9 cellular contexts compared by ENCODE assay signal in genomic region chr19:7928334-7928706, GRCh38. TPM values are rescaled to one million over a fixed set of nuclear protein-coding genes. Genes with fewer than 3 reads are reported as not detected.
A peak's percentile ranks its signal among the peaks of the same experiment; 100 is the strongest.
DNase-seq lines count a peak whose midpoint lies in the region; ATAC-seq and TF ChIP-seq lines count a peak whose summit lies in the region.
"Had no signal": no experiment of that assay in that cellular context is flagged by ENCODE, and none has a peak within 500 bp of the region (broad histone marks: within the 10 kb centered on the region; RNA-seq: fewer than 3 reads in every experiment).

No MANE protein-coding gene starts in this region.

- H3K4me3 ChIP-seq in heart right ventricle = no peak overlapping the region

- TF ChIP-seq CTCF in VCaP (conservative IDR thresholded peaks at IDR 0.05) = no peak
- no peak for TF ChIP-seq CTCF in heart right ventricle (IDR thresholded peaks at IDR 0.05)

- DNase-seq in heart right ventricle (no peak), DMS153 (lab: John Stamatoyannopoulos, UW) (no peak)
- DNase-seq in activated CD8-positive, alpha-beta memory T cell treated with anti-CD3 and anti-CD28 coated beads, Interleukin-2, amount 50 U/mL, for 4 hours = no peak
- DNase-seq: activated CD4-positive, alpha-beta T cell treated with anti-CD3 and anti-CD28 coated beads, Interleukin-2, amount 50 U/mL, for 1 hour; cortex of kidney; midbrain had no signal

- peaks cover 9 to 53% (median 32%) of the 10 kb centered on the region in 9 donors for H3K4me1 ChIP-seq in heart right ventricle

- H3K9me3 ChIP-seq in heart right ventricle = no peaks in the 10 kb centered on the region

- peaks cover 12 to 41% (median 32%) of the 10 kb centered on the region in 9 donors for H3K36me3 ChIP-seq in heart right ventricle

- peak in 4 of 8 donors; percentile 27 to 41 (median 40) for ATAC-seq in heart right ventricle
- ATAC-seq in HG03039 (IDR thresholded peaks at IDR 0.05; ENCODE audit: unreplicated experiment) = no peak

- 49 to 53% methylated on average over 9 of the region's 9 CpGs for WGBS in heart right ventricle, 2 donors

- peaks cover 0 to 8% (median 0%) of the 10 kb centered on the region in 7 donors for H3K27me3 ChIP-seq in heart right ventricle

- intact Hi-C loops in heart right ventricle (cut with DNase I) = loop anchor here in 4 of 10 donors (5.0 to 10.0 kb wide), 2 partner anchors 74 to 76 kb away; no protein-coding TSS in a partner anchor

- peak overlapping the region; percentile 11; the same call in 1 of the 2 replicates for H3K27ac ChIP-seq in VCaP
- H3K27ac ChIP-seq in heart right ventricle = peak overlapping the region in 9 of 10 donors; percentile 8 to 69 (median 56)
- H3K27ac ChIP-seq in temporal lobe (ENCODE audit: low read depth, low read length) = peak overlapping the region; percentile 71

RNA-seq across cellular contexts. Expression of gene CTXN1, which starts 2.4 kb away (rescaled TPM):
- total RNA-seq in heart right ventricle (under 1 TPM in 6 of 10 donors, not detected in 4; 0.18 to 0.44 (median 0.24) TPM), temporal lobe (36.6 TPM)
- polyA plus RNA-seq in heart right ventricle = under 1 TPM in 1 of 2 donors, not detected in 1; 0.74 TPM

RNA-seq across cellular contexts. Expression of gene SNAPC2, which starts 8.2 kb away (rescaled TPM):
- total RNA-seq in heart right ventricle (10 to 100 TPM in 3 of 10 donors, 1 to 10 TPM in 7; 5.7 to 12.9 (median 9.5) TPM), temporal lobe (5.9 TPM)
- 10 to 100 TPM in 1 of 2 donors, 1 to 10 TPM in 1; 7.3 to 26.1 TPM for polyA plus RNA-seq in heart right ventricle

RNA-seq across cellular contexts. Expression of gene TGFBR3L, which starts 13.7 kb away (rescaled TPM):
- total RNA-seq in heart right ventricle (10 to 100 TPM in 2 of 10 donors, 1 to 10 TPM in 8; 1.1 to 11.6 (median 4.7) TPM), temporal lobe (0.74 TPM)
- polyA plus RNA-seq in heart right ventricle = 1 to 10 TPM; 1.9 to 2.3 TPM

RNA-seq across cellular contexts. Expression of gene TIMM44, which starts 15.1 kb away (rescaled TPM):
- total RNA-seq in heart right ventricle = 10 to 100 TPM; 54.9 to 97.5 (median 71.4) TPM
- polyA plus RNA-seq in heart right ventricle = 100 to 1,000 TPM; 110 to 188 TPM
- total RNA-seq in temporal lobe = 27.0 TPM

RNA-seq across cellular contexts. Expression of gene MAP2K7, which starts 24.6 kb away (rescaled TPM):
- 10 to 100 TPM; 21.3 to 32.5 (median 24.6) TPM for total RNA-seq in heart right ventricle
- 10 to 100 TPM; 13.1 to 53.8 TPM for polyA plus RNA-seq in heart right ventricle
- total RNA-seq in temporal lobe = 7.1 TPM

Comparison
In these comparisons a context has a peak if more than half of its experiments do, and no peak if none do; other contexts are left out.
1. H3K27ac ChIP-seq: peak in every context shown above with its lines; median percentile 71 in temporal lobe; 56 in heart right ventricle; 11 in VCaP.
2. RNA of gene CTXN1, which starts 2.4 kb away (total RNA-seq): 36.6 TPM in temporal lobe (single experiment); 0.18 to 0.44 TPM in heart right ventricle; every median in the first group is over 10 times any median in the second.